In the genomic region with DNA sequence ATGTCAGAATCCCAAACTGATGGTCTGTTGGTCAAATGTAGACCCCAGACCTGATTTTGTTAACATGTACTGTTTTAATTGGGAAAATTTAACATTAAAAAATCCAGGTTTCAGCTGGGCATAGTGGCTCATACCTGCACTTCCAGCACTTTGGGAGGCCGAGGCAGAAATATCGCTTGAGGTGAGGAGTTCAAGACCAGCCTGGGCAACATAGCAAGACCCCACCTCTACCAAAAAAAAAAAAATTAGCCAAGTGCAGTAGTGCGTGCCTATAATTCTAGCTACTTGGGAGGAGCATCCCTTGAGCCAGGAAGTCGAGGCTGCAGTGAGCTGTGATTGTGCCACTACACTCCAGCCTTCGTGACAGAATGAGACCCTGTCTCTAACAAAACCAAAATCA, we compare ENCODE assay signal across 20 cellular contexts. TPM values are rescaled to one million over a fixed set of nuclear protein-coding genes. Genes with fewer than 3 reads are reported as not detected.
"Had no signal": no experiment of that assay in that cellular context is flagged by ENCODE, and none has a peak within 500 bp of the region (broad histone marks: within the 10 kb centered on the region; RNA-seq: fewer than 3 reads in every experiment).

No MANE protein-coding gene starts in this region.

- H3K27me3 ChIP-seq: body of pancreas, gastrocnemius medialis, heart left ventricle, left lung, right atrium auricular region, upper lobe of left lung had no signal

- H3K4me3 Mint-ChIP-seq: activated B cell treated with CpG ODN at 0.5 μM for 24 hours; activated CD4-positive, alpha-beta memory T cell treated with anti-CD3 and anti-CD28 coated beads, Interleukin-2, amount 10 ng/mL, durations not matched to agents 7 days and 5 days; activated naive CD8-positive, alpha-beta T cell treated with anti-CD3 and anti-CD28 coated beads, Interleukin-2, amount 10 ng/mL, durations not matched to agents 7 days and 5 days; endodermal cell; stimulated activated naive CD8-positive, alpha-beta T cell treated with anti-CD3 and anti-CD28 coated beads, Interleukin-15, amount 100 ng/mL, for 72 hours; T-helper 2 cell treated with Interferon-gamma antibody and Interleukin-4, amounts not matched to agents 5 μg/mL and 100 μg/mL, for 36 hours had no signal

- H3K36me3 ChIP-seq: gastrocnemius medialis, heart left ventricle, left lung, right atrium auricular region, upper lobe of left lung had no signal

- H3K27me3 Mint-ChIP-seq: activated B cell treated with CpG ODN at 0.5 μM for 24 hours had no signal

- H3K9me3 Mint-ChIP-seq: activated B cell treated with CpG ODN at 0.5 μM for 24 hours; activated CD4-positive, alpha-beta memory T cell treated with anti-CD3 and anti-CD28 coated beads, Interleukin-2, amount 10 ng/mL, durations not matched to agents 7 days and 5 days; activated naive CD8-positive, alpha-beta T cell treated with anti-CD3 and anti-CD28 coated beads, Interleukin-2, amount 10 ng/mL, durations not matched to agents 7 days and 5 days; activated T-helper 2 cell treated with anti-CD3 and anti-CD28 coated beads, Interferon-gamma antibody, Interleukin-2, Interleukin-4, amounts not matched to agents 10 μg/mL and 5 μg/mL and 100 μg/mL, durations not matched to agents 14 hours and 24 hours and 36 hours; endodermal cell; stimulated activated naive CD8-positive, alpha-beta T cell treated with anti-CD3 and anti-CD28 coated beads, Interleukin-15, amount 100 ng/mL, for 72 hours; T-helper 2 cell treated with Interferon-gamma antibody and Interleukin-4, amounts not matched to agents 5 μg/mL and 100 μg/mL, for 36 hours had no signal

- H3K36me3 Mint-ChIP-seq: activated naive CD8-positive, alpha-beta T cell treated with anti-CD3 and anti-CD28 coated beads, Interleukin-2, amount 10 ng/mL, durations not matched to agents 7 days and 5 days had no signal

- H3K4me3 ChIP-seq: body of pancreas, gastrocnemius medialis, heart left ventricle, left lung, right atrium auricular region, upper lobe of left lung had no signal

- DNase-seq: activated B cell treated with CpG ODN at 0.5 μM for 24 hours; activated CD4-positive, alpha-beta memory T cell treated with anti-CD3 and anti-CD28 coated beads, Interleukin-2, amount 10 ng/mL, durations not matched to agents 7 days and 5 days; activated CD4-positive, alpha-beta T cell treated with anti-CD3 and anti-CD28 coated beads for 48 hours; activated naive CD4-positive, alpha-beta T cell treated with Interleukin-2 at 50 U/mL for 16 hours; activated naive CD8-positive, alpha-beta T cell treated with anti-CD3 and anti-CD28 coated beads, Interleukin-2, amount 10 ng/mL, durations not matched to agents 7 days and 5 days; activated T-cell treated with anti-CD3 and anti-CD28 coated beads, Interleukin-2, amount 50 U/mL, for 1 hour; amygdala; body of pancreas; caudate nucleus; endodermal cell; erythroblast; gastrocnemius medialis; heart left ventricle; left lung; occipital lobe; stimulated activated naive CD8-positive, alpha-beta T cell treated with anti-CD3 and anti-CD28 coated beads, Interleukin-15, amount 100 ng/mL, for 72 hours; upper lobe of left lung had no signal

- H3K27ac ChIP-seq: body of pancreas, gastrocnemius medialis, right atrium auricular region, upper lobe of left lung had no signal

- H3K27ac Mint-ChIP-seq: activated B cell treated with CpG ODN at 0.5 μM for 24 hours; activated CD4-positive, alpha-beta memory T cell treated with anti-CD3 and anti-CD28 coated beads, Interleukin-2, amount 10 ng/mL, durations not matched to agents 7 days and 5 days; activated naive CD8-positive, alpha-beta T cell treated with anti-CD3 and anti-CD28 coated beads, Interleukin-2, amount 10 ng/mL, durations not matched to agents 7 days and 5 days; activated T-helper 2 cell treated with anti-CD3 and anti-CD28 coated beads, Interferon-gamma antibody, Interleukin-2, Interleukin-4, amounts not matched to agents 10 μg/mL and 5 μg/mL and 100 μg/mL, durations not matched to agents 14 hours and 24 hours and 36 hours; endodermal cell; T-helper 2 cell treated with Interferon-gamma antibody and Interleukin-4, amounts not matched to agents 5 μg/mL and 100 μg/mL, for 36 hours had no signal

- H3K9me3 ChIP-seq: body of pancreas, gastrocnemius medialis, heart left ventricle, left lung, right atrium auricular region, upper lobe of left lung had no signal

RNA-seq across cellular contexts. Expression of gene PLAU, which starts 20.7 kb away (rescaled TPM):
- total RNA-seq: activated B cell treated with CpG ODN at 0.5 μM for 24 hours had no signal
